In genomic region chr11:3155691-3156258, GRCh38 we compare ENCODE assay signal across 1 cellular context.
TF ChIP-seq lines count a peak whose summit lies in the region.

No MANE protein-coding gene starts in this region.

TF ChIP-seq in GM23338, 12 proteins besides CTCF, POLR2A, EP300 and RAD21 (continued from another document):
- TF ChIP-seq REST (IDR thresholded peaks at IDR 0.05; ENCODE audit: unreplicated experiment) (no peak), NANOG (IDR thresholded peaks at IDR 0.05; ENCODE audit: borderline replicate concordance) (no peak)
